ENCODE assay signal across 20 cellular contexts in genomic region chr5:59741599-59741998, GRCh38.
"Had no signal": no experiment of that assay in that cellular context is flagged by ENCODE, and none has a peak within 500 bp of the region (broad histone marks: within the 10 kb centered on the region; RNA-seq: fewer than 3 reads in every experiment).

No MANE protein-coding gene starts in this region.

- H3K27ac ChIP-seq: coronary artery, dorsolateral prefrontal cortex, esophagus muscularis mucosa, foreskin keratinocyte, gastroesophageal sphincter, heart left ventricle, hepatocyte, left lung, lower lobe of right lung had no signal

- ATAC-seq: foreskin keratinocyte, gastroesophageal sphincter, heart left ventricle, left cardiac atrium, left lung, left ventricle myocardium superior, lower lobe of right lung, mucosa of descending colon had no signal

- H3K36me3 ChIP-seq: esophagus muscularis mucosa, gastroesophageal sphincter, heart left ventricle, left lung, lower lobe of right lung had no signal

- H3K9me3 ChIP-seq: esophagus muscularis mucosa, gastroesophageal sphincter, heart left ventricle, left lung, lower lobe of right lung, mucosa of descending colon had no signal

- H3K4me3 ChIP-seq: coronary artery, dorsolateral prefrontal cortex, esophagus muscularis mucosa, gastroesophageal sphincter, heart left ventricle, hepatocyte, left lung, lower lobe of right lung, mucosa of descending colon had no signal

- FAIRE-seq: endothelial cell of umbilical vein, frontal cortex had no signal

- DNase-seq: dermis blood vessel endothelial cell; dorsolateral prefrontal cortex; effector CD4-positive, alpha-beta T cell; effector memory CD4-positive, alpha-beta T cell; foreskin keratinocyte; heart left ventricle; hypothalamus; immature natural killer cell; left cardiac atrium; left lung; left ventricle myocardium superior; lower lobe of right lung; mesenchymal stem cell; mucosa of descending colon had no signal

- H3K27me3 ChIP-seq: dorsolateral prefrontal cortex, esophagus muscularis mucosa, foreskin keratinocyte, gastroesophageal sphincter, heart left ventricle, hepatocyte, left lung had no signal

- H3K4me1 ChIP-seq: left lung, lower lobe of right lung had no signal

- H2AFZ ChIP-seq: hepatocyte had no signal

- H3K4me2 ChIP-seq: hepatocyte had no signal
